In genomic region chr22:48477031-48477721, GRCh38 we compare ENCODE assay signal across 20 cellular contexts.
DNase-seq lines count a peak whose midpoint lies in the region; ATAC-seq and TF ChIP-seq lines count a peak whose summit lies in the region.
"Had no signal": no experiment of that assay in that cellular context is flagged by ENCODE, and none has a peak within 500 bp of the region (broad histone marks: within the 10 kb centered on the region; RNA-seq: fewer than 3 reads in every experiment).

No MANE protein-coding gene starts in this region.

- no peaks in the 10 kb centered on the region for H3K36me3 ChIP-seq in endodermal cell (ENCODE audit: control insufficient read depth, insufficient read depth, low read length)
- H3K36me3 ChIP-seq in lower lobe of right lung = no peaks in the 10 kb centered on the region
- no peaks in the 10 kb centered on the region for H3K36me3 ChIP-seq in colonic mucosa
- H3K36me3 ChIP-seq: cardiac muscle cell, HAP-1, neural progenitor cell had no signal

- H3K27me3 ChIP-seq in endodermal cell (ENCODE audit: control insufficient read depth, insufficient read depth, low read length, poor library complexity, severe bottlenecking) = no peaks in the 10 kb centered on the region
- peaks cover 12% of the 10 kb centered on the region for H3K27me3 ChIP-seq in lower lobe of right lung (ENCODE audit: low read depth)
- H3K27me3 ChIP-seq in colonic mucosa = no peaks in the 10 kb centered on the region
- H3K27me3 ChIP-seq: cardiac muscle cell, neural progenitor cell had no signal

- H3K27me3 Mint-ChIP-seq in endodermal cell (ENCODE audit: insufficient read depth) = peaks cover under 1% of the 10 kb centered on the region

- H3K9me3 Mint-ChIP-seq in endodermal cell = no peaks in the 10 kb centered on the region
- H3K9me3 Mint-ChIP-seq: activated T-helper 1 cell treated with anti-CD3 and anti-CD28 coated beads, Interleukin-12 subunit alpha, Interleukin-12 subunit beta, Interleukin-2, Interleukin-4 antibody, amounts not matched to agents 30 ng/mL and 10 ng/mL and 1 ng/mL, durations not matched to agents 14 hours and 24 hours and 36 hours had no signal

- H3K36me3 Mint-ChIP-seq in endodermal cell (ENCODE audit: low read depth) = no peaks in the 10 kb centered on the region
- H3K36me3 Mint-ChIP-seq: neural progenitor cell had no signal

- ATAC-seq in lower lobe of right lung (peak in 1 of 2 donors; percentile 11), esophagus mucosa (no peak)
- no peak for ATAC-seq in stimulated activated naive CD8-positive, alpha-beta T cell treated with anti-CD3 and anti-CD28 coated beads, Interleukin-15, Interleukin-2, amounts not matched to agents 100 U/mL and 50 U/mL, for 24 hours

- H3K27ac ChIP-seq in endodermal cell (ENCODE audit: low read depth, low read length) (no peak overlapping the region), lower lobe of right lung (no peak overlapping the region), temporal lobe (ENCODE audit: low read depth, low read length) (peak overlapping the region; percentile 72), colonic mucosa (no peak overlapping the region)
- H3K27ac ChIP-seq: cardiac muscle cell, neural progenitor cell, RWPE1 had no signal

- peak in 37 of 58 donors; percentile 32 to 83 (median 58) for DNase-seq in anterior cingulate cortex (lab: John Stamatoyannopoulos, UW)
- DNase-seq in endodermal cell = peak; percentile 27
- peak; percentile 31 for DNase-seq in lower lobe of right lung
- DNase-seq in stimulated activated naive CD8-positive, alpha-beta T cell treated with anti-CD3 and anti-CD28 coated beads, Interleukin-15, Interleukin-2, amounts not matched to agents 100 U/mL and 50 U/mL, for 24 hours = no peak
- no peak for DNase-seq in colonic mucosa
- DNase-seq: activated CD4-positive, CD25-positive, alpha-beta regulatory T cell treated with anti-CD3 and anti-CD28 coated beads, Interleukin-2, amount 50 U/mL, for 72 hours; activated CD8-positive, alpha-beta memory T cell treated with anti-CD3 and anti-CD28 coated beads for 24 hours; AML-193; mesendoderm; NCI-H1105 treated with DMSO at 0.1 percent for 48 hours; NCI-H2107; NCI-H524; trophoblast cell had no signal

- no peaks in the 10 kb centered on the region for H3K4me1 Mint-ChIP-seq in endodermal cell
- H3K4me1 Mint-ChIP-seq: neural progenitor cell had no signal

- H3K9me3 ChIP-seq in endodermal cell (ENCODE audit: control insufficient read depth, low read length) (no peaks in the 10 kb centered on the region), lower lobe of right lung (no peaks in the 10 kb centered on the region), colonic mucosa (no peaks in the 10 kb centered on the region)
- H3K9me3 ChIP-seq: HAP-1 had no signal

- WGBS in endodermal cell (ENCODE audit: insufficient coverage in 1 of 2, insufficient read length in 1 of 2), 2 experiments = 93 to 99% methylated on average over 18 to 22 of the region's 22 CpGs

- H3K27ac Mint-ChIP-seq in endodermal cell = no peak overlapping the region
- H3K27ac Mint-ChIP-seq: activated T-helper 1 cell treated with anti-CD3 and anti-CD28 coated beads, Interleukin-12 subunit alpha, Interleukin-12 subunit beta, Interleukin-2, Interleukin-4 antibody, amounts not matched to agents 30 ng/mL and 10 ng/mL and 1 ng/mL, durations not matched to agents 14 hours and 24 hours and 36 hours; neural progenitor cell had no signal

- no peaks in the 10 kb centered on the region for H3K4me1 ChIP-seq in endodermal cell (ENCODE audit: control insufficient read depth, insufficient read depth, low read length)
- H3K4me1 ChIP-seq in lower lobe of right lung = no peaks in the 10 kb centered on the region
- no peaks in the 10 kb centered on the region for H3K4me1 ChIP-seq in colonic mucosa
- H3K4me1 ChIP-seq: HAP-1, neural progenitor cell had no signal

- intact Hi-C loops in lower lobe of right lung (cut with DNase I) (no loop called here), colonic mucosa (cut with DNase I) (no loop called here)

- TF ChIP-seq CTCF in endodermal cell (conservative IDR thresholded peaks at IDR 0.05) (no peak), lower lobe of right lung (IDR thresholded peaks at IDR 0.05) (no peak), colonic mucosa (IDR thresholded peaks at IDR 0.05) (no peak)

- no peak overlapping the region for H3K4me3 ChIP-seq in endodermal cell (ENCODE audit: low read length)
- H3K4me3 ChIP-seq in lower lobe of right lung = no peak overlapping the region
- no peak overlapping the region for H3K4me3 ChIP-seq in colonic mucosa
- H3K4me3 ChIP-seq: cardiac muscle cell, HAP-1, neural progenitor cell had no signal

- no peak overlapping the region for H3K4me3 Mint-ChIP-seq in endodermal cell
- H3K4me3 Mint-ChIP-seq: activated T-helper 1 cell treated with anti-CD3 and anti-CD28 coated beads, Interleukin-12 subunit alpha, Interleukin-12 subunit beta, Interleukin-2, Interleukin-4 antibody, amounts not matched to agents 30 ng/mL and 10 ng/mL and 1 ng/mL, durations not matched to agents 14 hours and 24 hours and 36 hours; neural progenitor cell had no signal

- H3K9ac ChIP-seq in endodermal cell (ENCODE audit: extremely low read depth, low read length, poor library complexity, severe bottlenecking) (no peak overlapping the region), colonic mucosa (ENCODE audit: low read depth in 2 of 2, low read length in 2 of 2) (no peak overlapping the region)
- H3K9ac ChIP-seq: neural progenitor cell had no signal

Comparison
In these comparisons a context has a peak if more than half of its experiments do, and no peak if none do; other contexts are left out.
1. DNase-seq: peak in anterior cingulate cortex (37 of 58), endodermal cell (single experiment) and lower lobe of right lung (single experiment); none in stimulated activated naive CD8-positive, alpha-beta T cell treated with anti-CD3 and anti-CD28 coated beads, Interleukin-15, Interleukin-2, amounts not matched to agents 100 U/mL and 50 U/mL, for 24 hours (single experiment) and colonic mucosa (single experiment).